11 cellular contexts compared by ENCODE assay signal in genomic region chr6:37259191-37259590, GRCh38. TPM values are rescaled to one million over a fixed set of nuclear protein-coding genes. Genes with fewer than 3 reads are reported as not detected.
DNase-seq lines count a peak whose midpoint lies in the region; ATAC-seq lines count a peak whose summit lies in the region.
"Had no signal": no experiment of that assay in that cellular context is flagged by ENCODE, and none has a peak within 500 bp of the region (broad histone marks: within the 10 kb centered on the region; RNA-seq: fewer than 3 reads in every experiment).

No MANE protein-coding gene starts in this region.

- no peak overlapping the region; the same call in 1 of the 2 replicates for H3K9ac ChIP-seq in iPS-20b (ENCODE audit: low read depth, low read length)

- H3K27me3 Mint-ChIP-seq in stimulated activated naive CD8-positive, alpha-beta T cell treated with anti-CD3 and anti-CD28 coated beads, Interleukin-15, Interleukin-2, amounts not matched to agents 100 ng/mL and 50 ng/mL, for 24 hours = no peaks in the 10 kb centered on the region
- H3K27me3 Mint-ChIP-seq in activated CD4-positive, alpha-beta memory T cell treated with anti-CD3 and anti-CD28 coated beads for 36 hours = no peaks in the 10 kb centered on the region

- H3K9me3 Mint-ChIP-seq in stimulated activated naive CD8-positive, alpha-beta T cell treated with anti-CD3 and anti-CD28 coated beads, Interleukin-15, Interleukin-2, amounts not matched to agents 100 ng/mL and 50 ng/mL, for 24 hours = no peaks in the 10 kb centered on the region
- H3K9me3 Mint-ChIP-seq in activated CD4-positive, alpha-beta memory T cell treated with anti-CD3 and anti-CD28 coated beads for 36 hours = no peaks in the 10 kb centered on the region

- H3K27ac ChIP-seq in iPS-20b (ENCODE audit: low read length) = no peak overlapping the region

- CTCF ChIA-PET in activated CD4-positive, alpha-beta memory T cell treated with anti-CD3 and anti-CD28 coated beads for 36 hours (lab: Charles Lee) = no interaction called here

- no peak for ATAC-seq in stimulated activated naive CD8-positive, alpha-beta T cell treated with anti-CD3 and anti-CD28 coated beads, Interleukin-15, Interleukin-2, amounts not matched to agents 100 U/mL and 50 U/mL, for 24 hours
- ATAC-seq in GM19023 (IDR thresholded peaks at IDR 0.05; ENCODE audit: unreplicated experiment) (no peak), HG03280 (IDR thresholded peaks at IDR 0.05; ENCODE audit: unreplicated experiment) (no peak), HG03108 (IDR thresholded peaks at IDR 0.05; ENCODE audit: unreplicated experiment) (no peak), GM21381 (IDR thresholded peaks at IDR 0.05; ENCODE audit: unreplicated experiment) (no peak)

- DNase-seq in stimulated activated naive CD8-positive, alpha-beta T cell treated with anti-CD3 and anti-CD28 coated beads, Interleukin-15, Interleukin-2, amounts not matched to agents 100 U/mL and 50 U/mL, for 24 hours = no peak
- DNase-seq in activated CD4-positive, alpha-beta memory T cell treated with anti-CD3 and anti-CD28 coated beads for 36 hours = no peak
- DNase-seq: caudate nucleus, DMS 273 treated with DMSO at 0.1 percent for 48 hours, KBM-7 had no signal

- H3K4me3 ChIP-seq in iPS-20b (ENCODE audit: low read length) = peak overlapping the region; percentile 83

- peak overlapping the region; percentile 91 for H3K27ac Mint-ChIP-seq in stimulated activated naive CD8-positive, alpha-beta T cell treated with anti-CD3 and anti-CD28 coated beads, Interleukin-15, Interleukin-2, amounts not matched to agents 100 ng/mL and 50 ng/mL, for 24 hours
- H3K27ac Mint-ChIP-seq in activated CD4-positive, alpha-beta memory T cell treated with anti-CD3 and anti-CD28 coated beads for 36 hours = peak overlapping the region; percentile 87

- no peaks in the 10 kb centered on the region; the same call in 1 of the 2 replicates for H3K27me3 ChIP-seq in iPS-20b (ENCODE audit: insufficient read depth, low read length)

- no peaks in the 10 kb centered on the region for H3K9me3 ChIP-seq in iPS-20b (ENCODE audit: insufficient read depth, low read depth, low read length)

- intact Hi-C loops in activated CD4-positive, alpha-beta memory T cell treated with anti-CD3 and anti-CD28 coated beads for 36 hours (cut with micrococcal nuclease) = loop anchor here (2.0 to 5.0 kb wide), 3 partner anchors 14 to 258 kb away; partner anchors contain the start of gene CCDC167

- peak overlapping the region; percentile 94 for H3K4me3 Mint-ChIP-seq in stimulated activated naive CD8-positive, alpha-beta T cell treated with anti-CD3 and anti-CD28 coated beads, Interleukin-15, Interleukin-2, amounts not matched to agents 100 ng/mL and 50 ng/mL, for 24 hours
- H3K4me3 Mint-ChIP-seq in activated CD4-positive, alpha-beta memory T cell treated with anti-CD3 and anti-CD28 coated beads for 36 hours = peak overlapping the region; percentile 86

- H3K4me1 ChIP-seq in iPS-20b (ENCODE audit: insufficient read depth, low read length) = peaks cover 3% of the 10 kb centered on the region; the same call in 1 of the 2 replicates

- peaks cover 50% of the 10 kb centered on the region for H3K4me1 Mint-ChIP-seq in stimulated activated naive CD8-positive, alpha-beta T cell treated with anti-CD3 and anti-CD28 coated beads, Interleukin-15, Interleukin-2, amounts not matched to agents 100 ng/mL and 50 ng/mL, for 24 hours (ENCODE audit: low read depth)
- peaks cover 56% of the 10 kb centered on the region for H3K4me1 Mint-ChIP-seq in activated CD4-positive, alpha-beta memory T cell treated with anti-CD3 and anti-CD28 coated beads for 36 hours (ENCODE audit: low read depth)

- peaks cover 4% of the 10 kb centered on the region for H3K36me3 Mint-ChIP-seq in stimulated activated naive CD8-positive, alpha-beta T cell treated with anti-CD3 and anti-CD28 coated beads, Interleukin-15, Interleukin-2, amounts not matched to agents 100 ng/mL and 50 ng/mL, for 24 hours (ENCODE audit: low read depth)
- H3K36me3 Mint-ChIP-seq in activated CD4-positive, alpha-beta memory T cell treated with anti-CD3 and anti-CD28 coated beads for 36 hours = peaks cover 2% of the 10 kb centered on the region

- H3K36me3 ChIP-seq in iPS-20b (ENCODE audit: insufficient read depth, low read depth, low read length) = no peaks in the 10 kb centered on the region

- POLR2A ChIA-PET in activated CD4-positive, alpha-beta memory T cell treated with anti-CD3 and anti-CD28 coated beads for 36 hours (lab: Charles Lee) = interaction anchor here (0.7 to 3.4 kb wide), 5 partner anchors 17 to 174 kb away, joined by 3 to 19 read pairs (median 3); partner anchors contain the start of genes CMTR1 and PIM1

RNA-seq across cellular contexts. Expression of gene TMEM217, which starts 1.2 kb away (rescaled TPM):
- 1 to 10 TPM; 2.2 to 3.3 TPM for total RNA-seq in activated CD4-positive, alpha-beta memory T cell treated with anti-CD3 and anti-CD28 coated beads for 36 hours

RNA-seq across cellular contexts. Expression of gene TBC1D22B, which starts 1.6 kb away (rescaled TPM):
- total RNA-seq in activated CD4-positive, alpha-beta memory T cell treated with anti-CD3 and anti-CD28 coated beads for 36 hours = 10 to 100 TPM; 14.4 to 15.7 TPM
